Comparison of ENCODE assay signal across 20 cellular contexts in genomic region chr6:37557645-37558114, GRCh38. TPM values are rescaled to one million over a fixed set of nuclear protein-coding genes. Genes with fewer than 3 reads are reported as not detected.
DNase-seq lines count a peak whose midpoint lies in the region; ATAC-seq and TF ChIP-seq lines count a peak whose summit lies in the region.
"Had no signal": no experiment of that assay in that cellular context is flagged by ENCODE, and none has a peak within 500 bp of the region (broad histone marks: within the 10 kb centered on the region; RNA-seq: fewer than 3 reads in every experiment).

No MANE protein-coding gene starts in this region.

- POLR2A ChIA-PET in activated naive CD8-positive, alpha-beta T cell treated with anti-CD3 and anti-CD28 coated beads, Interleukin-2, amount 10 ng/mL, durations not matched to agents 7 days and 5 days (lab: Charles Lee), result no interaction called here

- no peaks in the 10 kb centered on the region for H3K9me3 ChIP-seq in OCI-LY3 (ENCODE audit: insufficient read depth, low read length)
- H3K9me3 ChIP-seq in endodermal cell (ENCODE audit: control insufficient read depth, low read length), result no peaks in the 10 kb centered on the region
- H3K9me3 ChIP-seq: A549, colonic mucosa, pancreas, upper lobe of right lung had no signal

- no peak for DNase-seq in activated naive CD8-positive, alpha-beta T cell treated with anti-CD3 and anti-CD28 coated beads, Interleukin-2, amount 10 ng/mL, durations not matched to agents 7 days and 5 days
- DNase-seq in activated naive CD8-positive, alpha-beta T cell treated with anti-CD3 and anti-CD28 coated beads, Interleukin-2, amount 50 U/mL, for 24 hours, result no peak
- DNase-seq in endodermal cell, result no peak
- DNase-seq in NCI-H446 treated with DMSO at 0.1 percent for 48 hours (lab: John Stamatoyannopoulos, UW), result no peak
- no peak for DNase-seq in T-helper 2 cell treated with Interferon-gamma antibody and Interleukin-4, amounts not matched to agents 5 μg/mL and 100 μg/mL, for 36 hours (ENCODE audit: low spot score)
- DNase-seq: activated naive CD4-positive, alpha-beta T cell treated with anti-CD3 and anti-CD28 coated beads, Interleukin-2, amount 50 U/mL, for 16 hours; brain microvascular endothelial cell; CD4-positive, alpha-beta T cell; colonic mucosa; immature natural killer cell; NCI-H1092; NCI-H526; pancreas; stimulated activated CD4-positive, alpha-beta T cell treated with anti-CD3 and anti-CD28 coated beads, Interleukin-1b, Interleukin-23, amount 100 ng/mL, for 48 hours; upper lobe of right lung had no signal

- no peak for ATAC-seq in activated naive CD8-positive, alpha-beta T cell treated with anti-CD3 and anti-CD28 coated beads, Interleukin-2, amount 10 ng/mL, durations not matched to agents 7 days and 5 days (ENCODE audit: low read depth)
- no peak for ATAC-seq in activated naive CD8-positive, alpha-beta T cell treated with anti-CD3 and anti-CD28 coated beads, Interleukin-2, amount 50 U/mL, for 24 hours
- no peak for ATAC-seq in HG03108 (IDR thresholded peaks at IDR 0.05; ENCODE audit: unreplicated experiment)
- ATAC-seq in activated CD4-positive, CD25-positive, alpha-beta regulatory T cell treated with anti-CD3 and anti-CD28 coated beads, Interleukin-2, amount 50 U/mL, for 24 hours, result no peak
- ATAC-seq: A549, pancreas, Right ventricle myocardium inferior, upper lobe of right lung had no signal

- peaks cover 4% of the 10 kb centered on the region for H3K36me3 ChIP-seq in OCI-LY3 (replicated peaks; ENCODE audit: low read depth, low read length)
- H3K36me3 ChIP-seq in endodermal cell (ENCODE audit: control insufficient read depth, insufficient read depth, low read length), result no peaks in the 10 kb centered on the region
- H3K36me3 ChIP-seq: brain microvascular endothelial cell, colonic mucosa, pancreas, upper lobe of right lung had no signal

- peak overlapping the region; percentile 9; the same call in 1 of the 2 replicates for H3K4me2 ChIP-seq in OCI-LY3 (ENCODE audit: low read length)
- H3K4me2 ChIP-seq: A549 had no signal

- no peaks in the 10 kb centered on the region for H3K9me3 Mint-ChIP-seq in activated naive CD8-positive, alpha-beta T cell treated with anti-CD3 and anti-CD28 coated beads, Interleukin-2, amount 10 ng/mL, durations not matched to agents 7 days and 5 days
- no peaks in the 10 kb centered on the region for H3K9me3 Mint-ChIP-seq in activated naive CD8-positive, alpha-beta T cell treated with anti-CD3 and anti-CD28 coated beads, Interleukin-2, amount 50 U/mL, for 24 hours
- H3K9me3 Mint-ChIP-seq in endodermal cell, result no peaks in the 10 kb centered on the region
- H3K9me3 Mint-ChIP-seq in T-helper 2 cell treated with Interferon-gamma antibody and Interleukin-4, amounts not matched to agents 5 μg/mL and 100 μg/mL, for 36 hours, result no peaks in the 10 kb centered on the region
- H3K9me3 Mint-ChIP-seq: CD4-positive, alpha-beta T cell; immature natural killer cell had no signal

- H3K4me1 ChIP-seq in OCI-LY3 (ENCODE audit: low read length) (peaks cover 100% of the 10 kb centered on the region), endodermal cell (ENCODE audit: control insufficient read depth, insufficient read depth, low read length) (no peaks in the 10 kb centered on the region)
- H3K4me1 ChIP-seq: colonic mucosa, pancreas, upper lobe of right lung had no signal

- H3K27me3 Mint-ChIP-seq in activated naive CD8-positive, alpha-beta T cell treated with anti-CD3 and anti-CD28 coated beads, Interleukin-2, amount 10 ng/mL, durations not matched to agents 7 days and 5 days, result peaks cover 10% of the 10 kb centered on the region
- peaks cover 20% of the 10 kb centered on the region for H3K27me3 Mint-ChIP-seq in activated naive CD8-positive, alpha-beta T cell treated with anti-CD3 and anti-CD28 coated beads, Interleukin-2, amount 50 U/mL, for 24 hours
- H3K27me3 Mint-ChIP-seq in endodermal cell (ENCODE audit: insufficient read depth), result peaks cover 35% of the 10 kb centered on the region
- H3K27me3 Mint-ChIP-seq in T-helper 2 cell treated with Interferon-gamma antibody and Interleukin-4, amounts not matched to agents 5 μg/mL and 100 μg/mL, for 36 hours (ENCODE audit: low read depth), result peaks cover 17% of the 10 kb centered on the region
- H3K27me3 Mint-ChIP-seq: CD4-positive, alpha-beta T cell had no signal

- H3K4me3 Mint-ChIP-seq in activated naive CD8-positive, alpha-beta T cell treated with anti-CD3 and anti-CD28 coated beads, Interleukin-2, amount 10 ng/mL, durations not matched to agents 7 days and 5 days, result no peak overlapping the region
- no peak overlapping the region for H3K4me3 Mint-ChIP-seq in activated naive CD8-positive, alpha-beta T cell treated with anti-CD3 and anti-CD28 coated beads, Interleukin-2, amount 50 U/mL, for 24 hours
- H3K4me3 Mint-ChIP-seq in endodermal cell, result no peak overlapping the region
- H3K4me3 Mint-ChIP-seq in T-helper 2 cell treated with Interferon-gamma antibody and Interleukin-4, amounts not matched to agents 5 μg/mL and 100 μg/mL, for 36 hours, result no peak overlapping the region
- H3K4me3 Mint-ChIP-seq: CD4-positive, alpha-beta T cell; immature natural killer cell had no signal

- no peaks in the 10 kb centered on the region for H3K79me2 ChIP-seq in OCI-LY3 (ENCODE audit: low read length)

- H3K27ac ChIP-seq in OCI-LY3 (ENCODE audit: low read length), result peak overlapping the region; percentile 74
- peak overlapping the region; percentile 45 for H3K27ac ChIP-seq in endodermal cell (ENCODE audit: low read depth, low read length)
- H3K27ac ChIP-seq: A549, brain microvascular endothelial cell, colonic mucosa, pancreas, upper lobe of right lung had no signal

- H3K4me3 ChIP-seq in OCI-LY3 (ENCODE audit: low read length) (no peak overlapping the region), endodermal cell (ENCODE audit: low read length) (no peak overlapping the region)
- H3K4me3 ChIP-seq: A549, colonic mucosa, pancreas, upper lobe of right lung had no signal

- H3K27me3 ChIP-seq in OCI-LY3 (ENCODE audit: low read depth, low read length) (no peaks in the 10 kb centered on the region), endodermal cell (ENCODE audit: control insufficient read depth, insufficient read depth, low read length, poor library complexity, severe bottlenecking) (no peaks in the 10 kb centered on the region)
- H3K27me3 ChIP-seq: brain microvascular endothelial cell, colonic mucosa, pancreas had no signal

- H3K27ac Mint-ChIP-seq in activated naive CD8-positive, alpha-beta T cell treated with anti-CD3 and anti-CD28 coated beads, Interleukin-2, amount 10 ng/mL, durations not matched to agents 7 days and 5 days, result peak overlapping the region; percentile 3
- no peak overlapping the region for H3K27ac Mint-ChIP-seq in activated naive CD8-positive, alpha-beta T cell treated with anti-CD3 and anti-CD28 coated beads, Interleukin-2, amount 50 U/mL, for 24 hours
- no peak overlapping the region for H3K27ac Mint-ChIP-seq in endodermal cell
- no peak overlapping the region for H3K27ac Mint-ChIP-seq in T-helper 2 cell treated with Interferon-gamma antibody and Interleukin-4, amounts not matched to agents 5 μg/mL and 100 μg/mL, for 36 hours
- H3K27ac Mint-ChIP-seq: CD4-positive, alpha-beta T cell had no signal

- H3K9ac ChIP-seq in OCI-LY3 (ENCODE audit: low read length) (peak overlapping the region; percentile 13; the same call in 1 of the 2 replicates), endodermal cell (ENCODE audit: extremely low read depth, low read length, poor library complexity, severe bottlenecking) (no peak overlapping the region)

- H4K20me1 ChIP-seq in OCI-LY3 (ENCODE audit: insufficient read depth, low read length), result no peaks in the 10 kb centered on the region

- TF ChIP-seq CTCF in OCI-LY3 (IDR thresholded peaks at IDR 0.05; ENCODE audit: low read depth, low read length) (no peak), endodermal cell (conservative IDR thresholded peaks at IDR 0.05) (no peak)

- H2AFZ ChIP-seq in OCI-LY3 (ENCODE audit: low read depth, low read length), result no peak overlapping the region

- 85 to 89% methylated on average over 6 to 8 of the region's 8 CpGs for WGBS in endodermal cell (ENCODE audit: insufficient coverage in 1 of 2, insufficient read length in 1 of 2), 2 experiments

- H3K36me3 Mint-ChIP-seq in activated naive CD8-positive, alpha-beta T cell treated with anti-CD3 and anti-CD28 coated beads, Interleukin-2, amount 10 ng/mL, durations not matched to agents 7 days and 5 days, result no peaks in the 10 kb centered on the region
- H3K36me3 Mint-ChIP-seq in activated naive CD8-positive, alpha-beta T cell treated with anti-CD3 and anti-CD28 coated beads, Interleukin-2, amount 50 U/mL, for 24 hours (ENCODE audit: low read depth), result no peaks in the 10 kb centered on the region
- no peaks in the 10 kb centered on the region for H3K36me3 Mint-ChIP-seq in endodermal cell (ENCODE audit: low read depth)
- no peaks in the 10 kb centered on the region for H3K36me3 Mint-ChIP-seq in T-helper 2 cell treated with Interferon-gamma antibody and Interleukin-4, amounts not matched to agents 5 μg/mL and 100 μg/mL, for 36 hours (ENCODE audit: low read depth)

- H3K4me1 Mint-ChIP-seq in activated naive CD8-positive, alpha-beta T cell treated with anti-CD3 and anti-CD28 coated beads, Interleukin-2, amount 10 ng/mL, durations not matched to agents 7 days and 5 days, result peaks cover 19% of the 10 kb centered on the region
- H3K4me1 Mint-ChIP-seq in activated naive CD8-positive, alpha-beta T cell treated with anti-CD3 and anti-CD28 coated beads, Interleukin-2, amount 50 U/mL, for 24 hours, result peaks cover 72% of the 10 kb centered on the region
- H3K4me1 Mint-ChIP-seq in endodermal cell, result peaks cover 22% of the 10 kb centered on the region
- peaks cover 12% of the 10 kb centered on the region for H3K4me1 Mint-ChIP-seq in T-helper 2 cell treated with Interferon-gamma antibody and Interleukin-4, amounts not matched to agents 5 μg/mL and 100 μg/mL, for 36 hours (ENCODE audit: low read depth)

RNA-seq across cellular contexts. Expression of gene CCDC167, which starts 58.0 kb away (rescaled TPM):
- 10 to 100 TPM; 48.5 to 54.2 TPM for total RNA-seq in activated naive CD8-positive, alpha-beta T cell treated with anti-CD3 and anti-CD28 coated beads, Interleukin-2, amount 10 ng/mL, durations not matched to agents 7 days and 5 days
- 10 to 100 TPM; 60.4 to 66.1 TPM for total RNA-seq in endodermal cell
- 65.2 TPM for polyA plus RNA-seq in endodermal cell (2013, experiment 1 of 2)
- polyA plus RNA-seq in endodermal cell (2013, experiment 2 of 2), result 71.0 TPM
